In genomic region chr20:50149481-50150254, GRCh38 we compare ENCODE assay signal across 11 cellular contexts. TPM values are rescaled to one million over a fixed set of nuclear protein-coding genes. Genes with fewer than 3 reads are reported as not detected.
DNase-seq lines count a peak whose midpoint lies in the region; ATAC-seq, FAIRE-seq and TF ChIP-seq lines count a peak whose summit lies in the region.
"Had no signal": no experiment of that assay in that cellular context is flagged by ENCODE, and none has a peak within 500 bp of the region (broad histone marks: within the 10 kb centered on the region; RNA-seq: fewer than 3 reads in every experiment).

No MANE protein-coding gene starts in this region.

- no peak overlapping the region for H2BK20ac ChIP-seq in H1 (ENCODE audit: low read length)

- no peaks in the 10 kb centered on the region for H3K27me3 ChIP-seq in CD4-positive, CD25-positive, alpha-beta regulatory T cell (ENCODE audit: control insufficient read depth, insufficient read depth, low read length)
- H3K27me3 ChIP-seq in PC-3 (ENCODE audit: low read length) (no peaks in the 10 kb centered on the region), H1 (replicated peaks in 1 of 4; ENCODE audit: control insufficient read depth in 3 of 4, extremely low read depth in 1 of 4, insufficient read depth in 3 of 4, low read length in 3 of 4) (peaks cover 0 to 3% (median under 1%) of the 10 kb centered on the region in 4 experiments; a peak in 1 of 7 replicates), prostate gland (replicated peaks; ENCODE audit: insufficient read depth) (no peaks in the 10 kb centered on the region), spleen (replicated peaks in 1 of 7) (no peaks in the 10 kb centered on the region)

- DNase-seq in CD4-positive, CD25-positive, alpha-beta regulatory T cell: no peak
- no peak for DNase-seq in PC-3
- DNase-seq in H1 (ENCODE audit: low read depth in 1 of 2, low spot score in 2 of 2): no peak
- no peak for DNase-seq in prostate gland (ENCODE audit: low spot score)
- no peak for DNase-seq in spleen
- DNase-seq in NCI-H2196 treated with DMSO at 0.1 percent for 48 hours (lab: John Stamatoyannopoulos, UW; ENCODE audit: unreplicated experiment): no peak
- DNase-seq: NCI-H510A had no signal

- POLR2A ChIA-PET in PC-3 (lab: Charles Lee; ENCODE audit: unreplicated experiment): interaction anchor here (0.6 kb wide), 1 partner anchor 272 kb away, joined by 12 read pairs; no protein-coding TSS in a partner anchor
- POLR2A ChIA-PET in H1 (lab: Charles Lee; ENCODE audit: partially characterized antibody): interaction anchor here (0.7 to 2.1 kb wide), 5 partner anchors 17 to 103 kb away, joined by 3 to 6 read pairs (median 3); no protein-coding TSS in a partner anchor

- H3K36me3 ChIP-seq in CD4-positive, CD25-positive, alpha-beta regulatory T cell (ENCODE audit: control insufficient read depth, insufficient read depth, low read length): peaks cover 7% of the 10 kb centered on the region
- H3K36me3 ChIP-seq in PC-3 (ENCODE audit: low read depth, low read length) (peaks cover 26% of the 10 kb centered on the region), H1 (ENCODE audit: control insufficient read depth in 2 of 4, insufficient read depth in 4 of 4, low read length in 3 of 4) (peaks cover 0 to 13% (median 0%) of the 10 kb centered on the region in 4 experiments; a peak in 2 of 8 replicates), prostate gland (no peaks in the 10 kb centered on the region), spleen (peaks cover 0 to 38% (median 2%) of the 10 kb centered on the region in 6 donors)

- TF ChIP-seq CTCF in PC-3 (conservative IDR thresholded peaks at IDR 0.05; ENCODE audit: low read depth, low read length): no peak
- no peak for TF ChIP-seq CTCF in H1 (IDR thresholded peaks at IDR 0.05; ENCODE audit: control extremely low read depth in 1 of 3, insufficient read depth in 1 of 3, low read depth in 1 of 3, low read length in 3 of 3)
- TF ChIP-seq CTCF in prostate gland (IDR thresholded peaks at IDR 0.05): no peak
- TF ChIP-seq CTCF in spleen (IDR thresholded peaks at IDR 0.05 in 8 of 11, conservative IDR thresholded peaks at IDR 0.05 in 3 of 11): no peak

- FAIRE-seq in H1 (lab: Jason Lieb, UNC): no peak
- FAIRE-seq: frontal cortex had no signal

- H4K5ac ChIP-seq in H1 (ENCODE audit: insufficient read length, low read depth, low read length): no peak overlapping the region

- H3K79me2 ChIP-seq in PC-3 (ENCODE audit: low read length) (peaks cover 86% of the 10 kb centered on the region), H1 (ENCODE audit: control insufficient read depth in 1 of 2, insufficient read depth in 2 of 2, low read length in 2 of 2) (peaks cover 0 to 69% of the 10 kb centered on the region in 2 experiments; a peak in 2 of 4 replicates)

- no peak overlapping the region for H2BK15ac ChIP-seq in H1 (ENCODE audit: low read length)

- no peak for TF ChIP-seq EP300 in H1 (IDR thresholded peaks at IDR 0.05; ENCODE audit: borderline replicate concordance in 1 of 2, low read depth in 2 of 2, low read length in 2 of 2)

- H3K4me2 ChIP-seq in PC-3 (ENCODE audit: low read length) (0 out of 2 replicates have a peak overlapping the region, but pooled peaks have one; percentile 34), H1 (ENCODE audit: insufficient read depth in 1 of 2, low read depth in 2 of 2, low read length in 2 of 2) (no peak overlapping the region)

- no peaks in the 10 kb centered on the region for H3K9me3 Mint-ChIP-seq in CD4-positive, CD25-positive, alpha-beta regulatory T cell
- H3K9me3 Mint-ChIP-seq: memory B cell had no signal

- no peak overlapping the region for H3K14ac ChIP-seq in H1 (ENCODE audit: insufficient read length)

- no peak for TF ChIP-seq RAD21 in H1 (IDR thresholded peaks at IDR 0.05 in 1 of 2, conservative IDR thresholded peaks at IDR 0.05 in 1 of 2; ENCODE audit: low read depth in 2 of 2, low read length in 2 of 2)

- H3K79me1 ChIP-seq in H1 (ENCODE audit: low read depth, low read length): peaks cover 27% of the 10 kb centered on the region

- no peak for ATAC-seq in CD4-positive, CD25-positive, alpha-beta regulatory T cell (ENCODE audit: low read depth in 2 of 2)
- no peak for ATAC-seq in PC-3
- ATAC-seq in GM21576 (IDR thresholded peaks at IDR 0.05; ENCODE audit: unreplicated experiment): no peak
- ATAC-seq in GM21526 (IDR thresholded peaks at IDR 0.05; ENCODE audit: low FRiP score, unreplicated experiment): no peak

- H3K27me3 Mint-ChIP-seq in CD4-positive, CD25-positive, alpha-beta regulatory T cell: no peaks in the 10 kb centered on the region
- H3K27me3 Mint-ChIP-seq: memory B cell had no signal

- no peak overlapping the region; the same call in 1 of the 2 replicates for H2AK5ac ChIP-seq in H1 (ENCODE audit: low read depth, low read length)

- 94% methylated on average over 16 of the region's 16 CpGs; no CpG with 5 or more reads in 1 of the 2 experiments for WGBS in H1 (ENCODE audit: extremely low coverage in 1 of 2, insufficient coverage in 1 of 2, insufficient read length in 1 of 2, insufficient replicate concordance in 2 of 2, low coverage in 1 of 2, low lambda C conversion rate in 2 of 2, missing lambda C conversion rate in 1 of 2), 2 experiments
- WGBS in prostate gland: 68% methylated on average over 15 of the region's 16 CpGs
- 88 to 92% (median 90%) methylated on average over 15 to 16 of the region's 16 CpGs for WGBS in spleen, 5 donors

- H2BK12ac ChIP-seq in H1 (ENCODE audit: low read depth, low read length): no peak overlapping the region

- H3F3A ChIP-seq in PC-3 (ENCODE audit: low read length, unreplicated experiment): no peaks in the 10 kb centered on the region

- peak overlapping the region; percentile 92 for H3K27ac ChIP-seq in CD4-positive, CD25-positive, alpha-beta regulatory T cell (ENCODE audit: insufficient read depth, low read length, poor library complexity, severe bottlenecking)
- no peak overlapping the region for H3K27ac ChIP-seq in PC-3 (ENCODE audit: low read length)
- H3K27ac ChIP-seq in H1 (ENCODE audit: low read depth, low read length): no peak overlapping the region
- peak overlapping the region; percentile 88 to 90 for H3K27ac ChIP-seq in prostate gland
- H3K27ac ChIP-seq in spleen: peak overlapping the region in 2 of 8 donors; percentile 9 to 92

- H3K4me1 ChIP-seq in CD4-positive, CD25-positive, alpha-beta regulatory T cell (ENCODE audit: control insufficient read depth, insufficient read depth, low read length, poor library complexity, severe bottlenecking): peaks cover 79% of the 10 kb centered on the region
- H3K4me1 ChIP-seq in PC-3 (ENCODE audit: insufficient read depth, low read length) (peaks cover 64% of the 10 kb centered on the region), H1 (replicated peaks in 1 of 4; ENCODE audit: control insufficient read depth in 3 of 4, insufficient read depth in 4 of 4, low read length in 3 of 4) (peaks cover 12 to 36% (median 21%) of the 10 kb centered on the region in 4 experiments), prostate gland (replicated peaks) (peaks cover 34% of the 10 kb centered on the region), spleen (peaks cover 41 to 95% (median 88%) of the 10 kb centered on the region in 6 donors)

- H3K4me3 Mint-ChIP-seq in CD4-positive, CD25-positive, alpha-beta regulatory T cell: peak overlapping the region in 3 of 4 donors; percentile 65 to 93 (median 88)
- H3K4me3 Mint-ChIP-seq: memory B cell had no signal

- no TSS peak for BruUV-seq in PC-3 (replicated peaks; lab: Mats Ljungman, UMichigan)

- H3K56ac ChIP-seq in H1 (replicated peaks; ENCODE audit: insufficient read length, low read depth, low read length): no peak overlapping the region

- H3K36me3 Mint-ChIP-seq in CD4-positive, CD25-positive, alpha-beta regulatory T cell: peaks cover 8% of the 10 kb centered on the region

- intact Hi-C loops in PC-3 (cut with micrococcal nuclease) (no loop called here), prostate gland (cut with DNase I) (no loop called here), spleen (cut with DNase I; ENCODE audit: low total_unique reads) (no loop called here)

- 0 out of 2 replicates have a peak overlapping the region, but pooled peaks have one; percentile 44 for H2BK5ac ChIP-seq in H1 (ENCODE audit: low read depth, low read length)

- no peaks in the 10 kb centered on the region for H3K9me3 ChIP-seq in CD4-positive, CD25-positive, alpha-beta regulatory T cell (ENCODE audit: control insufficient read depth in 2 of 2, low read length in 2 of 2)
- no peaks in the 10 kb centered on the region for H3K9me3 ChIP-seq in PC-3 (ENCODE audit: low read length)
- H3K9me3 ChIP-seq in H1 (ENCODE audit: insufficient read depth in 2 of 2, low read depth in 1 of 2, low read length in 1 of 2): no peaks in the 10 kb centered on the region
- no peaks in the 10 kb centered on the region for H3K9me3 ChIP-seq in prostate gland
- no peaks in the 10 kb centered on the region for H3K9me3 ChIP-seq in spleen

- H3K9ac ChIP-seq in PC-3 (ENCODE audit: low read length) (no peak overlapping the region), H1 (replicated peaks in 1 of 4; ENCODE audit: extremely low read depth in 1 of 4, low read depth in 3 of 4, low read length in 3 of 4) (no peak overlapping the region)

- no peak overlapping the region for H3K23ac ChIP-seq in H1 (ENCODE audit: insufficient read length)

- H3K4ac ChIP-seq in H1 (replicated peaks; ENCODE audit: insufficient read length, low read depth, low read length): no peak overlapping the region

- H3K9me2 ChIP-seq in PC-3 (replicated peaks; ENCODE audit: low read length): no peaks in the 10 kb centered on the region

- no peak overlapping the region for H2AFZ ChIP-seq in PC-3 (ENCODE audit: low read length)
- H2AFZ ChIP-seq in H1 (ENCODE audit: low read length): no peak overlapping the region

- no peak overlapping the region for H4K91ac ChIP-seq in H1 (replicated peaks; ENCODE audit: insufficient read length, low read length)

- no peak overlapping the region for H3K4me3 ChIP-seq in CD4-positive, CD25-positive, alpha-beta regulatory T cell (ENCODE audit: low read depth, low read length)
- H3K4me3 ChIP-seq in PC-3 (ENCODE audit: low read length) (no peak overlapping the region), H1 (ENCODE audit: extremely low read depth in 1 of 4, insufficient read depth in 2 of 4, low read depth in 3 of 4, low read length in 4 of 4) (no peak overlapping the region), prostate gland (no peak overlapping the region), spleen (no peak overlapping the region)

- TF ChIP-seq POLR2A in H1 (IDR thresholded peaks at IDR 0.05; ENCODE audit: control extremely low read depth in 1 of 2, low read depth in 2 of 2, low read length in 2 of 2) (no peak), prostate gland (IDR thresholded peaks at IDR 0.05) (no peak), spleen (IDR thresholded peaks at IDR 0.05) (no peak)

- no peak overlapping the region for H2BK120ac ChIP-seq in H1 (replicated peaks; ENCODE audit: low read depth, low read length)

- no peak overlapping the region for H4K8ac ChIP-seq in H1 (ENCODE audit: extremely low read depth, insufficient read depth, low read length)

- H3K18ac ChIP-seq in H1 (ENCODE audit: extremely low read depth, low read length): no peak overlapping the region

- H4K20me1 ChIP-seq in PC-3 (ENCODE audit: low read length) (no peaks in the 10 kb centered on the region), H1 (replicated peaks in 1 of 2; ENCODE audit: control insufficient read depth in 1 of 2, insufficient read depth in 2 of 2, low read length in 2 of 2) (peaks cover 7 to 24% of the 10 kb centered on the region in 2 experiments)

- H3K27ac Mint-ChIP-seq in CD4-positive, CD25-positive, alpha-beta regulatory T cell: peak overlapping the region; percentile 76 to 97 (median 89)

- peaks cover 11% of the 10 kb centered on the region; the same call in 1 of the 2 replicates for H3K23me2 ChIP-seq in H1 (ENCODE audit: low read depth, low read length)

- peaks cover 11 to 80% (median 63%) of the 10 kb centered on the region in 4 donors for H3K4me1 Mint-ChIP-seq in CD4-positive, CD25-positive, alpha-beta regulatory T cell

- CTCF ChIA-PET in PC-3 (lab: Charles Lee) (no interaction called here), H1 (lab: Charles Lee; ENCODE audit: partially characterized antibody) (interaction anchor here (0.6 to 8.5 kb wide), 11 partner anchors 15 to 827 kb away, joined by 3 to 141 read pairs (median 6); no protein-coding TSS in a partner anchor)

RNA-seq across cellular contexts. Expression of gene PEDS1, which starts 3.9 kb away (rescaled TPM):
- total RNA-seq in CD4-positive, CD25-positive, alpha-beta regulatory T cell: 26.4 TPM
- 10 to 100 TPM; 16.8 to 18.3 (median 17.8) TPM for polyA plus RNA-seq in CD4-positive, CD25-positive, alpha-beta regulatory T cell
- 53.8 and 59.1 TPM in 2 replicates for total RNA-seq in PC-3 (2014; rRNA removed)
- total RNA-seq in H1 (2021; fragmentation: NEBNext Ultra II Directional; extraction: Animal tissue kit (Norgen Biotek cat#: 25700)): 28.9 and 33.3 TPM in 2 replicates
- 75.9 and 82.7 TPM in 2 replicates for polyA plus RNA-seq in H1 (2011; rRNA removed)
- polyA plus RNA-seq in H1 (2011; cell fraction: cytosol; rRNA removed): 32.6 TPM
- polyA plus RNA-seq in H1 (2011; cell fraction: nucleus; rRNA removed): 44.3 TPM
- 23.4 to 37.5 TPM (median 32.2 TPM) in 4 replicates for polyA plus RNA-seq in H1 (2012, experiment 1 of 2)
- 31.5 TPM for polyA plus RNA-seq in H1 (2012, experiment 2 of 2)
- 51.2 TPM for polyA plus RNA-seq in H1 (2013, experiment 1 of 2)
- polyA plus RNA-seq in H1 (2013, experiment 2 of 2): 59.3 TPM
- 63.8 and 102 TPM in 2 replicates for polyA minus RNA-seq in H1 (2011; rRNA and poly(A)+ RNA removed)
- 37.4 TPM for polyA minus RNA-seq in H1 (2011; cell fraction: cytosol; rRNA and poly(A)+ RNA removed)
- polyA minus RNA-seq in H1 (2011; cell fraction: nucleus; rRNA and poly(A)+ RNA removed): 12.9 TPM
- total RNA-seq in prostate gland: 10 to 100 TPM; 34.5 to 54.8 TPM
- total RNA-seq in spleen: 10 to 100 TPM; 15.3 to 24.8 (median 20.3) TPM
- 10 to 100 TPM in 2 of 3 donors, 1 to 10 TPM in 1; 9.6 to 14.3 (median 12.2) TPM for polyA plus RNA-seq in spleen

RNA-seq across cellular contexts. Expression of gene UBE2V1, which starts 36.7 kb away (rescaled TPM):
- 124 TPM for total RNA-seq in CD4-positive, CD25-positive, alpha-beta regulatory T cell
- 100 to 1,000 TPM; 115 to 130 (median 127) TPM for polyA plus RNA-seq in CD4-positive, CD25-positive, alpha-beta regulatory T cell
- 118 and 119 TPM in 2 replicates for total RNA-seq in PC-3 (2014; rRNA removed)
- 184 and 185 TPM in 2 replicates for total RNA-seq in H1 (2021; fragmentation: NEBNext Ultra II Directional; extraction: Animal tissue kit (Norgen Biotek cat#: 25700))
- polyA plus RNA-seq in H1 (2011; rRNA removed): 131 and 141 TPM in 2 replicates
- polyA plus RNA-seq in H1 (2011; cell fraction: cytosol; rRNA removed): 114 TPM
- 64.5 TPM for polyA plus RNA-seq in H1 (2011; cell fraction: nucleus; rRNA removed)
- 130 to 225 TPM (median 146 TPM) in 4 replicates for polyA plus RNA-seq in H1 (2012, experiment 1 of 2)
- 129 TPM for polyA plus RNA-seq in H1 (2012, experiment 2 of 2)
- 239 TPM for polyA plus RNA-seq in H1 (2013, experiment 1 of 2)
- 238 TPM for polyA plus RNA-seq in H1 (2013, experiment 2 of 2)
- 96.4 and 107 TPM in 2 replicates for polyA minus RNA-seq in H1 (2011; rRNA and poly(A)+ RNA removed)
- polyA minus RNA-seq in H1 (2011; cell fraction: cytosol; rRNA and poly(A)+ RNA removed): 47.3 TPM
- 89.1 TPM for polyA minus RNA-seq in H1 (2011; cell fraction: nucleus; rRNA and poly(A)+ RNA removed)
- total RNA-seq in prostate gland: 10 to 100 TPM; 47.1 to 64.7 TPM
- 100 to 1,000 TPM; 110 to 140 (median 131) TPM for total RNA-seq in spleen
- 10 to 100 TPM; 62.3 to 76.9 (median 69.5) TPM for polyA plus RNA-seq in spleen

RNA-seq across cellular contexts. Expression of gene CEBPB, which starts 41.0 kb away (rescaled TPM):
- 17.3 TPM for total RNA-seq in CD4-positive, CD25-positive, alpha-beta regulatory T cell
- polyA plus RNA-seq in CD4-positive, CD25-positive, alpha-beta regulatory T cell: 10 to 100 TPM; 12.3 to 12.9 (median 12.6) TPM
- total RNA-seq in PC-3 (2014; rRNA removed) (103 and 122 TPM in 2 replicates), prostate gland (10 to 100 TPM; 72.8 to 77.2 TPM), spleen (100 to 1,000 TPM in 5 of 7 donors, 10 to 100 TPM in 2; 64.7 to 273 (median 145) TPM)
- 24.1 and 24.5 TPM in 2 replicates for total RNA-seq in H1 (2021; fragmentation: NEBNext Ultra II Directional; extraction: Animal tissue kit (Norgen Biotek cat#: 25700))
- polyA plus RNA-seq in H1 (2011; rRNA removed) (7.1 and 13.1 TPM in 2 replicates), spleen (10 to 100 TPM; 24.2 to 26.0 (median 25.3) TPM)
- 16.1 TPM for polyA plus RNA-seq in H1 (2011; cell fraction: cytosol; rRNA removed)
- 10.5 TPM for polyA plus RNA-seq in H1 (2011; cell fraction: nucleus; rRNA removed)
- polyA plus RNA-seq in H1 (2012, experiment 1 of 2): 6.1 to 8.3 TPM (median 7.2 TPM) in 4 replicates
- polyA plus RNA-seq in H1 (2012, experiment 2 of 2): 4.8 TPM
- polyA plus RNA-seq in H1 (2013, experiment 1 of 2): 15.1 TPM
- polyA plus RNA-seq in H1 (2013, experiment 2 of 2): 15.0 TPM
- 1.3 and 1.4 TPM in 2 replicates for polyA minus RNA-seq in H1 (2011; rRNA and poly(A)+ RNA removed)
- polyA minus RNA-seq in H1 (2011; cell fraction: cytosol; rRNA and poly(A)+ RNA removed): 18.6 TPM
- polyA minus RNA-seq in H1 (2011; cell fraction: nucleus; rRNA and poly(A)+ RNA removed): 16.1 TPM

Comparison
In these comparisons a context has a peak if more than half of its experiments do, and no peak if none do; other contexts are left out.
1. H3K27ac ChIP-seq: peak in CD4-positive, CD25-positive, alpha-beta regulatory T cell (single experiment) and prostate gland (2 of 2); none in PC-3 (single experiment) and H1 (single experiment).